ENCODE assay signal across 38 cellular contexts in the genomic region with DNA sequence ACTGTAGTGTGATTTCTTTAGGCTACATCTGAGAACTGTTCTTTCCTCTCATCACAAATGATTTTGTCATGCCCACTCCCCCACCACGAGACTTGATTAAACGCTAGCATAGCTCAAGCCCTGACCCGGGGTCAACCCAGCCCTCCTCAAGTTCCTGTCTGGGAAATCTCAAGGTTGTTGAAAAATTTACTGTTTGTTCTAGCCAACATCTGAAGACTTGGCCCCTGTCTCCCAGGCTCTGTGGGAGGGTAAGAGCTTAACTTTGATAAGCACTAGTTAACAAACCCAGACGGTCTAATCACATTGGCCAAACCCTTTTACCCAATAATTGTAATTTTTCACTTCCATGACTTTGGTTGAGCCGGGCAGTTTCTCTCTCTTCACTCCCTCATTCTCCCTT.
DNase-seq lines count a peak whose midpoint lies in the region; ATAC-seq, FAIRE-seq and TF ChIP-seq lines count a peak whose summit lies in the region.
"Had no signal": no experiment of that assay in that cellular context is flagged by ENCODE, and none has a peak within 500 bp of the region (broad histone marks: within the 10 kb centered on the region; RNA-seq: fewer than 3 reads in every experiment).

No MANE protein-coding gene starts in this region.

- H3K9me1 ChIP-seq in K562 (ENCODE audit: control insufficient read depth, insufficient read depth, low read length) = no peaks in the 10 kb centered on the region

- H3K9ac ChIP-seq in K562 (ENCODE audit: insufficient read depth in 1 of 2, low read depth in 2 of 2, low read length in 2 of 2) = no peak overlapping the region
- H3K9ac ChIP-seq: parathyroid adenoma had no signal

- intact Hi-C loops in K562 (cut with micrococcal nuclease) = loop anchor here (5.0 kb wide), 1 partner anchor 84 kb away; no protein-coding TSS in a partner anchor

- ATAC-seq in K562 = peak; percentile 85
- ATAC-seq: gastroesophageal sphincter; natural killer cell treated with Interleukin-12 subunit alpha and Interleukin-12 subunit beta and Interleukin-15 and Interleukin-18, amount 100 ng/mL, for 72 hours; stimulated activated memory B cell treated with anti-CD40 and anti-IgM and Interleukin-4, amounts not matched to agents 10 μg/mL and 1 μg/mL and 100 μg/mL, for 72 hours had no signal

- no peaks in the 10 kb centered on the region for H3K9me3 ChIP-seq in K562 (replicated peaks; ENCODE audit: control insufficient read depth, insufficient read depth, low read depth, low read length)
- H3K9me3 ChIP-seq: esophagus squamous epithelium, right lobe of liver had no signal

- POLR2A ChIA-PET in K562 (lab: Yijun Ruan, JAX) = interaction anchor here (1.0 to 2.0 kb wide), 3 partner anchors 10 to 88 kb away, joined by 3 to 7 read pairs (median 4); no protein-coding TSS in a partner anchor

- TF ChIP-seq CTCF in K562 (IDR thresholded peaks at IDR 0.05 in 2 of 3, conservative IDR thresholded peaks at IDR 0.05 in 1 of 3; ENCODE audit: insufficient read depth in 2 of 3, low read depth in 1 of 3, low read length in 3 of 3) = no peak
- no peak for TF ChIP-seq CTCF in progenitor cell of endocrine pancreas (IDR thresholded peaks at IDR 0.05; ENCODE audit: unreplicated experiment)

- peak; percentile 70 for DNase-seq in NCI-H226
- DNase-seq in K562 (ENCODE audit: extremely low read depth in 1 of 4, low spot score in 3 of 4) = peak in 3 of 4 experiments; percentile 16 to 73 (median 58)
- DNase-seq in iris pigment epithelial cell (ENCODE audit: low read depth) = peak; percentile 53
- no peak for DNase-seq in progenitor cell of endocrine pancreas (ENCODE audit: low spot score, unreplicated experiment)
- no peak for DNase-seq in kidney glomerular epithelial cell (lab: John Stamatoyannopoulos, UW)
- DNase-seq in cerebellar nuclear complex (lab: John Stamatoyannopoulos, UW) = no peak
- no peak for DNase-seq in AG08395 (ENCODE audit: low spot score)
- no peak for DNase-seq in Ammon's horn (ENCODE audit: low spot score)
- DNase-seq: activated CD4-positive, alpha-beta T cell treated with anti-CD3 and anti-CD28 coated beads, Interleukin-2, amount 10 ng/mL, durations not matched to agents 24 days and 14 days; activated naive CD4-positive, alpha-beta T cell; activated T-cell treated with anti-CD3 and anti-CD28 coated beads, Interleukin-2, amount 50 U/mL, for 24 hours; amniotic stem cell; Caco-2; cortex of kidney; DMS79; esophagus squamous epithelium; H7; hippocampal formation; immature natural killer cell; KG1; MG63; NCI-H1417; NCI-H2029 treated with DMSO at 0.1 percent for 48 hours; NCI-H2227 treated with DMSO at 0.1 percent for 48 hours; NCI-H82; right lobe of liver; RPMI8226; stimulated activated CD4-positive, alpha-beta T cell treated with anti-CD3 and anti-CD28 coated beads, Interleukin-12 subunit alpha, Interleukin-12 subunit beta, amount 100 ng/mL, for 4 hours; stimulated activated CD4-positive, alpha-beta T cell treated with anti-CD3 and anti-CD28 coated beads, Interleukin-4, amount 100 ng/mL, for 24 hours had no signal

- peak; percentile 41; the same call in 1 of the 2 replicates for TF ChIP-seq EP300 in K562 (IDR thresholded peaks at IDR 0.05; ENCODE audit: low read length)

- no peak overlapping the region for H3K27ac ChIP-seq in K562 (ENCODE audit: extremely low read depth, low read depth, low read length)
- H3K27ac ChIP-seq: C4-2B, esophagus squamous epithelium, gastroesophageal sphincter, parathyroid adenoma, right lobe of liver had no signal

- peaks cover 3% of the 10 kb centered on the region for H3K36me3 Mint-ChIP-seq in progenitor cell of endocrine pancreas (ENCODE audit: insufficient read depth)

- BruUV-seq in K562 (replicated peaks; lab: Mats Ljungman, UMichigan) = no TSS peak

- peaks cover 0 to 10% of the 10 kb centered on the region in 2 experiments; a peak in 4 of 5 replicates for H3K4me1 ChIP-seq in K562 (replicated peaks in 1 of 2; ENCODE audit: control insufficient read depth in 2 of 2, insufficient read depth in 2 of 2, low read length in 2 of 2)
- H3K4me1 ChIP-seq: esophagus squamous epithelium, gastroesophageal sphincter, parathyroid adenoma had no signal

- H3K27me3 ChIP-seq in K562 (ENCODE audit: control insufficient read depth in 2 of 2, insufficient read depth in 2 of 2, low read length in 2 of 2) = no peaks in the 10 kb centered on the region
- H3K27me3 ChIP-seq: esophagus squamous epithelium, gastroesophageal sphincter, MG63, right lobe of liver had no signal

- peaks cover 27% of the 10 kb centered on the region for H3K9me3 Mint-ChIP-seq in progenitor cell of endocrine pancreas (ENCODE audit: low read depth)

- no peak overlapping the region for H3K4me3 Mint-ChIP-seq in progenitor cell of endocrine pancreas (ENCODE audit: low read depth)
- H3K4me3 Mint-ChIP-seq: activated CD4-positive, alpha-beta T cell treated with anti-CD3 and anti-CD28 coated beads, Interleukin-2, amount 10 ng/mL, durations not matched to agents 24 days and 14 days; activated T-cell treated with anti-CD3 and anti-CD28 coated beads, Interleukin-2, amount 50 U/mL, for 24 hours; immature natural killer cell; natural killer cell treated with Interleukin-12 subunit alpha and Interleukin-12 subunit beta and Interleukin-15 and Interleukin-18, amount 100 ng/mL, for 72 hours; stimulated activated memory B cell treated with anti-CD40 and anti-IgM and Interleukin-4, amounts not matched to agents 10 μg/mL and 1 μg/mL and 100 μg/mL, for 72 hours had no signal

- no peaks in the 10 kb centered on the region for H3K36me3 ChIP-seq in K562 (ENCODE audit: control insufficient read depth, insufficient read depth, low read length)
- H3K36me3 ChIP-seq: esophagus squamous epithelium, gastroesophageal sphincter, MG63, right lobe of liver had no signal

- CTCF ChIA-PET in K562 (lab: Yijun Ruan, JAX; ENCODE audit: low intra/inter-chr PET ratio) = no interaction called here

- H3K4me2 ChIP-seq in K562 (ENCODE audit: insufficient read depth, low read length) = no peak overlapping the region

- H3K27me3 Mint-ChIP-seq in progenitor cell of endocrine pancreas = no peaks in the 10 kb centered on the region
- H3K27me3 Mint-ChIP-seq: activated CD4-positive, alpha-beta T cell treated with anti-CD3 and anti-CD28 coated beads, Interleukin-2, amount 10 ng/mL, durations not matched to agents 24 days and 14 days; activated T-cell treated with anti-CD3 and anti-CD28 coated beads, Interleukin-2, amount 50 U/mL, for 24 hours; natural killer cell treated with Interleukin-12 subunit alpha and Interleukin-12 subunit beta and Interleukin-15 and Interleukin-18, amount 100 ng/mL, for 72 hours; stimulated activated memory B cell treated with anti-CD40 and anti-IgM and Interleukin-4, amounts not matched to agents 10 μg/mL and 1 μg/mL and 100 μg/mL, for 72 hours had no signal

- no peak overlapping the region for H3K4me3 ChIP-seq in K562
- H3K4me3 ChIP-seq: esophagus squamous epithelium, gastroesophageal sphincter, MG63, right lobe of liver had no signal

- peak overlapping the region; percentile 85 for H3K27ac Mint-ChIP-seq in progenitor cell of endocrine pancreas
- H3K27ac Mint-ChIP-seq: activated CD4-positive, alpha-beta T cell treated with anti-CD3 and anti-CD28 coated beads, Interleukin-2, amount 10 ng/mL, durations not matched to agents 24 days and 14 days; activated T-cell treated with anti-CD3 and anti-CD28 coated beads, Interleukin-2, amount 50 U/mL, for 24 hours; natural killer cell treated with Interleukin-12 subunit alpha and Interleukin-12 subunit beta and Interleukin-15 and Interleukin-18, amount 100 ng/mL, for 72 hours; stimulated activated memory B cell treated with anti-CD40 and anti-IgM and Interleukin-4, amounts not matched to agents 10 μg/mL and 1 μg/mL and 100 μg/mL, for 72 hours had no signal

- peak; percentile 79 for FAIRE-seq in K562 (lab: Jason Lieb, UNC)
- FAIRE-seq: bronchial epithelial cell, GM19239, TTC549, urothelium cell line had no signal

- no peaks in the 10 kb centered on the region for H3K79me2 ChIP-seq in K562 (ENCODE audit: control insufficient read depth, insufficient read depth, low read length)
- H3K79me2 ChIP-seq: parathyroid adenoma had no signal

- 1% methylated on average over 5 of the region's 5 CpGs for WGBS in K562 (ENCODE audit: insufficient coverage, low coverage, missing lambda C conversion rate)

- in situ Hi-C loops in K562 (cut with MboI) = no loop called here

- TF ChIP-seq RAD21 in K562 (CRISPR knock-in tag; conservative IDR thresholded peaks at IDR 0.05 in 1 of 2, IDR thresholded peaks at IDR 0.05 in 1 of 2) = no peak

- no peaks in the 10 kb centered on the region for H4K20me1 ChIP-seq in K562 (replicated peaks; ENCODE audit: control insufficient read depth, insufficient read depth, low read length)

- TF ChIP-seq POLR2A in K562 (conservative IDR thresholded peaks at IDR 0.05) = no peak

- no peak overlapping the region for H2AFZ ChIP-seq in K562 (ENCODE audit: low read depth, low read length)
- H2AFZ ChIP-seq: parathyroid adenoma had no signal

- peaks cover 37% of the 10 kb centered on the region for H3K4me1 Mint-ChIP-seq in progenitor cell of endocrine pancreas (ENCODE audit: low read depth)

TF ChIP-seq in K562, 482 proteins besides CTCF, POLR2A, EP300 and RAD21 (continues in another document):
- no peak for TF ChIP-seq ZNF699 (CRISPR knock-in tag; IDR thresholded peaks at IDR 0.05; ENCODE audit: insufficient replicate concordance)
- peak; percentile 46 for TF ChIP-seq CCNT2 (IDR thresholded peaks at IDR 0.05; ENCODE audit: borderline replicate concordance, extremely low read depth, insufficient read length, low read depth, low read length)
- peak; percentile 87 to 88 for TF ChIP-seq KDM1A (IDR thresholded peaks at IDR 0.05)
- TF ChIP-seq ESRRA (IDR thresholded peaks at IDR 0.05; ENCODE audit: borderline replicate concordance, low read depth) = peak; percentile 28; the same call in 1 of the 2 replicates
- TF ChIP-seq TCF3 (CRISPR knock-in tag; IDR thresholded peaks at IDR 0.05) = peak; percentile 35; the same call in 1 of the 2 replicates
- TF ChIP-seq NR2C1 (IDR thresholded peaks at IDR 0.05) = peak; percentile 34; the same call in 1 of the 2 replicates
- TF ChIP-seq NR2C1 (tag; IDR thresholded peaks at IDR 0.05) = 0 out of 2 replicates have a peak, but pooled peaks have one; percentile 45
- peak; percentile 58; the same call in 1 of the 2 replicates for TF ChIP-seq ARID1B (IDR thresholded peaks at IDR 0.05)
- 0 out of 2 replicates have a peak, but pooled peaks have one; percentile 19 for TF ChIP-seq LEF1 (IDR thresholded peaks at IDR 0.05)
- TF ChIP-seq CBFA2T2 (conservative IDR thresholded peaks at IDR 0.05) = peak; percentile 56
- 0 out of 2 replicates have a peak, but pooled peaks have one; percentile 43 for TF ChIP-seq SMARCE1 (IDR thresholded peaks at IDR 0.05)
- peak; percentile 81 for TF ChIP-seq SMAD4 (CRISPR knock-in tag; conservative IDR thresholded peaks at IDR 0.05)
- TF ChIP-seq RCOR1 (IDR thresholded peaks at IDR 0.05; ENCODE audit: borderline replicate concordance in 1 of 2, low read depth in 2 of 2, low read length in 2 of 2) = peak in 1 of 2 experiments; percentile 77; a peak in 2 of 4 replicates
- peak in 1 of 2 experiments; percentile 36; a peak in 1 of 4 replicates for TF ChIP-seq HDAC1 (IDR thresholded peaks at IDR 0.05)
- peak; percentile 42; the same call in 1 of the 2 replicates for TF ChIP-seq DPF2 (IDR thresholded peaks at IDR 0.05)

Comparison
In these comparisons a context has a peak if more than half of its experiments do, and no peak if none do; other contexts are left out.
1. DNase-seq: peak in NCI-H226 (single experiment), K562 (3 of 4) and iris pigment epithelial cell (single experiment); none in progenitor cell of endocrine pancreas (single experiment), kidney glomerular epithelial cell (single experiment), cerebellar nuclear complex (0 of 2), AG08395 (single experiment) and Ammon's horn (single experiment).